8 cellular contexts compared by ENCODE assay signal in the genomic region with DNA sequence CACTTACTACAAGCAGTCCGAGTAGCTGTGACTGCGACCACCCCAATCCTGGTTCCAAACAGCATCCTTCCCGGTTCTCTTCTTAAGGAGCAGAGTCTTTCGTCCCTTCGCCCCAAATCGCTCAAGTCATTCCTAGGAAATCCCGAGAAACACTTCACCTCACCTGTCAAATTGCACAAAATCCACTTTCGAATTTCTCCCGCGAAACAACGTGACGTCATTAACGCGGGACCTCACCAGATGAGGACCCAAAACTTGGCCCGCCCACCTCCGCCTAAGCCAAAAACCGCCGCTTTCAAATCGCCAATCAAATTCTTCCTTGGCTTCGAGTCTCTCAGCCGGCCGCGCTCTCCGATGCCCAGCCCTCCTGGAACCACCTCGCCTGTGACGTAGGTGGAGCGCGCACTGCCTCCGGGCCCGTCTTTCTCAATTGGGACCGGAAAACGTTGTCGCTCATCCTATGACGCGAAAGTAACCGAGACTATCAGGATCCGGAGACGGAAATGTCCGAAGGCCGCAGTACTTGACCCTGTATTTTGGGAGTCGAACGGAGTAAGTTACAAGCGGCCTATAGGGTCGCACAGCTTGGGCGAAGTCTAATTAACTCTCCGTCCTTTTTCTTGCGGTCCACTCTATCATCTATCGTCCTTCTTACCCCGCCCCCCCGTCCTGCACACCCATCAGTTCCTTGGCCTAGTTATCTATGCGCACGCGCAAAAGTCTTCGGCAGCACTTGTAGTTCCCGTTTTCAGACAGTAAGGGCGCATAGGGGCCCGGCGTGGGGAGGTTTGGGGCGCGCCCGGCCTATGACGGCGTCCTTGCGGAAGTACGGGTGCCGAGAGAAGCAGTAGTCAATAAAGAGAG. TPM values are rescaled to one million over a fixed set of nuclear protein-coding genes. Genes with fewer than 3 reads are reported as not detected.
DNase-seq lines count a peak whose midpoint lies in the region; ATAC-seq and TF ChIP-seq lines count a peak whose summit lies in the region.

A gene (plus strand): TSS at position 456 of the 864 bp plus-strand sequence. CDS start 7,527 bp downstream, outside the sequence.
A gene with protein sequence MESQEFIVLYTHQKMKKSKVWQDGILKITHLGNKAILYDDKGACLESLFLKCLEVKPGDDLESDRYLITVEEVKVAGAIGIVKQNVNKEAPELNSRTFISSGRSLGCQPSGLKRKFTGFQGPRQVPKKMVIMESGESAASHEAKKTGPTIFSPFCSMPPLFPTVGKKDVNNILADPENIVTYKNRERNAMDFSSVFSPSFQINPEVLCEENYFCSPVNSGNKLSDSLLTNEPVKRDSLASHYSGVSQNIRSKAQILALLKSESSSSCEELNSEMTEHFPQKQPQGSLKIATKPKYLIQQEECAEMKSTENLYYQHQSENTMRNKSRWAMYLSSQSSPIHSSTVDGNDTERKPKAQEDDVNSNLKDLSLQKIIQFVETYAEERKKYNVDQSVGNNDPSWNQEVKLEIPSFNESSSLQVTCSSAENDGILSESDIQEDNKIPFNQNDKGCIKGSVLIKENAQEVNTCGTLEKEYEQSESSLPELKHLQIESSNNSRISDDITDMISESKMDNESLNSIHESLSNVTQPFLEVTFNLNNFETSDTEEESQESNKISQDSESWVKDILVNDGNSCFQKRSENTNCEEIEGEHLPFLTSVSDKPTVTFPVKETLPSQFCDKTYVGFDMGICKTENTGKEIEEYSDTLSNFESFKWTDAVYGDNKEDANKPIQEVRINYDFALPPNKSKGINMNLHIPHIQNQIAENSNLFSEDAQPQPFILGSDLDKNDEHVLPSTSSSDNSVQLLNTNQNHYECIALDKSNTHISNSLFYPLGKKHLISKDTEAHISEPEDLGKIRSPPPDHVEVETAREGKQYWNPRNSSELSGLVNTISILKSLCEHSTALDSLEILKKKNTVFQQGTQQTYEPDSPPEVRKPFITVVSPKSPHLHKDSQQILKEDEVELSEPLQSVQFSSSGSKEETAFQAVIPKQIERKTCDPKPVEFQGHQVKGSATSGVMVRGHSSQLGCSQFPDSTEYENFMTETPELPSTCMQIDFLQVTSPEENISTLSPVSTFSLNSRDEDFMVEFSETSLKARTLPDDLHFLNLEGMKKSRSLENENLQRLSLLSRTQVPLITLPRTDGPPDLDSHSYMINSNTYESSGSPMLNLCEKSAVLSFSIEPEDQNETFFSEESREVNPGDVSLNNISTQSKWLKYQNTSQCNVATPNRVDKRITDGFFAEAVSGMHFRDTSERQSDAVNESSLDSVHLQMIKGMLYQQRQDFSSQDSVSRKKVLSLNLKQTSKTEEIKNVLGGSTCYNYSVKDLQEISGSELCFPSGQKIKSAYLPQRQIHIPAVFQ (N-terminal part only) (minus strand): TSS at position 222 of the 864 bp plus-strand sequence. CDS start 3,733 bp downstream, outside the sequence.

- intact Hi-C loops in left lung (cut with DNase I): loop anchor here in 1 of 2 donors (10.0 kb wide), 1 partner anchor 128 kb away; no protein-coding TSS in a partner anchor

- peak; percentile 98 for DNase-seq in NCI-H69 (lab: John Stamatoyannopoulos, UW)
- DNase-seq in activated CD4-positive, alpha-beta T cell treated with anti-CD3 and anti-CD28 coated beads, Interleukin-2, amount 50 U/mL, for 1 hour: peak; percentile 97
- peak; percentile 100 for DNase-seq in dedifferentiated amniotic fluid mesenchymal stem cell (ENCODE audit: extremely low spot score)
- DNase-seq in left lung: peak; percentile 98 to 99
- DNase-seq in stimulated activated CD4-positive, alpha-beta T cell treated with anti-CD3 and anti-CD28 coated beads, Interleukin-2, amount 100 ng/mL, for 48 hours: peak; percentile 94 to 96

- peaks cover 0 to 9% of the 10 kb centered on the region in 2 donors for H3K36me3 ChIP-seq in left lung

- no peaks in the 10 kb centered on the region for H3K27me3 ChIP-seq in left lung

- peak within 1 kb of the TSS; percentile 65 for H3K27ac ChIP-seq in C4-2B
- H3K27ac ChIP-seq in left lung: peak within 1 kb of the TSS; percentile 90 to 96

- H3K9me3 ChIP-seq in left lung: no peaks in the 10 kb centered on the region

- H3K4me3 ChIP-seq in left lung: peak within 1 kb of the TSS; percentile 59 to 63

- H3K4me1 ChIP-seq in left lung: peaks cover 0 to 20% of the 10 kb centered on the region in 2 donors

- peak; percentile 88 for TF ChIP-seq CTCF in C4-2B (conservative IDR thresholded peaks at IDR 0.05)
- TF ChIP-seq CTCF in left lung (IDR thresholded peaks at IDR 0.05): peak; percentile 94 to 95

- ATAC-seq in GM19328 (IDR thresholded peaks at IDR 0.05; ENCODE audit: unreplicated experiment) (peak; percentile 88), HG03520 (IDR thresholded peaks at IDR 0.05; ENCODE audit: unreplicated experiment) (peak; percentile 86), left lung (peak; percentile 98)

RNA-seq across cellular contexts. Expression of the first gene that starts in this region (rescaled TPM):
- total RNA-seq in left lung: 10 to 100 TPM; 27.7 to 33.3 TPM

RNA-seq across cellular contexts. Expression of the second gene that starts in this region (rescaled TPM):
- 1 to 10 TPM; 5.9 to 9.2 TPM for total RNA-seq in left lung

Comparison
In these comparisons a context has a peak if more than half of its experiments do, and no peak if none do; other contexts are left out.
1. Peak in every context shown above with its lines: DNase-seq, ATAC-seq, H3K4me3 ChIP-seq and H3K27ac ChIP-seq.